In the genomic region with DNA sequence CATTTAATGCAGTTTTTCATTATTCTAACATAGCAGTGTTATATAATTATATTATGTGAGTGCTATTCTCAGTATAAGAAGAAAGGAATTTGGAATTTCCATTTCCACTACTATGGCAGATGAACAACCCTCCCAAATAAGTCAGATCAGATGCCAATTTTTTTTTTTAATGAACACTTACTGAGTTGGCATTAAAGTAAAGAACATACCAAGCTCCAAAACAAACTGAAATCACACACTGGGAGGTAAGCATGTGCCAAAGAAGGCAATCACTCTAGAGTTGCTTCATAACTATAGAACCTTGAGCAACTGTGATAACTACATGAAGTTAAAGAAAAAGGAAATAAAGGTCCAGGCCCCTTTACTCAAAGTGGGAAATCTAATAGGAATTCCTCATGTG, we compare ENCODE assay signal across 22 cellular contexts.
DNase-seq lines count a peak whose midpoint lies in the region; ATAC-seq, FAIRE-seq and TF ChIP-seq lines count a peak whose summit lies in the region.
"Had no signal": no experiment of that assay in that cellular context is flagged by ENCODE, and none has a peak within 500 bp of the region (broad histone marks: within the 10 kb centered on the region; RNA-seq: fewer than 3 reads in every experiment).

No MANE protein-coding gene starts in this region.

- in situ Hi-C loops in K562 (cut with MboI): no loop called here

- TF ChIP-seq POLR2A in breast epithelium (IDR thresholded peaks at IDR 0.05) (no peak), K562 (conservative IDR thresholded peaks at IDR 0.05) (no peak), GM18505 (IDR thresholded peaks at IDR 0.05; ENCODE audit: borderline replicate concordance, extremely low read depth, insufficient read depth, insufficient read length) (no peak), prostate gland (IDR thresholded peaks at IDR 0.05) (no peak)

- H4K20me1 ChIP-seq in K562 (replicated peaks; ENCODE audit: control insufficient read depth, insufficient read depth, low read length): no peaks in the 10 kb centered on the region
- H4K20me1 ChIP-seq: BLaER1 had no signal

- H3K9me1 ChIP-seq in K562 (ENCODE audit: control insufficient read depth, insufficient read depth, low read length): no peaks in the 10 kb centered on the region

- no peak for TF ChIP-seq EP300 in K562 (IDR thresholded peaks at IDR 0.05; ENCODE audit: low read length)

- POLR2A ChIA-PET in MCF 10A (lab: Yijun Ruan, JAX): interaction anchor here (0.7 to 6.6 kb wide), 7 partner anchors 9 to 814 kb away, joined by 3 to 34 read pairs (median 4); no protein-coding TSS in a partner anchor
- POLR2A ChIA-PET in K562 (lab: Yijun Ruan, JAX): no interaction called here

- no peaks in the 10 kb centered on the region for H3K27me3 Mint-ChIP-seq in MCF 10A (ENCODE audit: insufficient read depth, unreplicated experiment)
- H3K27me3 Mint-ChIP-seq in activated T-helper 2 cell treated with anti-CD3 and anti-CD28 coated beads, Interferon-gamma antibody, Interleukin-2, Interleukin-4, amounts not matched to agents 10 μg/mL and 5 μg/mL and 100 μg/mL, durations not matched to agents 14 hours and 24 hours and 36 hours (ENCODE audit: low read depth): peaks cover 16% of the 10 kb centered on the region

- no peak for TF ChIP-seq CTCF in MCF 10A (IDR thresholded peaks at IDR 0.05; ENCODE audit: unreplicated experiment)
- TF ChIP-seq CTCF in breast epithelium (IDR thresholded peaks at IDR 0.05): no peak
- TF ChIP-seq CTCF in K562 (IDR thresholded peaks at IDR 0.05 in 2 of 3, conservative IDR thresholded peaks at IDR 0.05 in 1 of 3; ENCODE audit: insufficient read depth in 2 of 3, low read depth in 1 of 3, low read length in 3 of 3): no peak
- TF ChIP-seq CTCF in fibroblast of the aortic adventitia (IDR thresholded peaks at IDR 0.05; ENCODE audit: insufficient read depth, low read length): no peak
- no peak for TF ChIP-seq CTCF in prostate gland (IDR thresholded peaks at IDR 0.05)

- no peaks in the 10 kb centered on the region for H3K9me3 Mint-ChIP-seq in MCF 10A (ENCODE audit: unreplicated experiment)
- H3K9me3 Mint-ChIP-seq in activated T-helper 2 cell treated with anti-CD3 and anti-CD28 coated beads, Interferon-gamma antibody, Interleukin-2, Interleukin-4, amounts not matched to agents 10 μg/mL and 5 μg/mL and 100 μg/mL, durations not matched to agents 14 hours and 24 hours and 36 hours: no peaks in the 10 kb centered on the region
- H3K9me3 Mint-ChIP-seq: CD8-positive, alpha-beta T cell had no signal

- no peaks in the 10 kb centered on the region for H3K27me3 ChIP-seq in breast epithelium
- no peaks in the 10 kb centered on the region for H3K27me3 ChIP-seq in K562 (ENCODE audit: control insufficient read depth in 2 of 2, insufficient read depth in 2 of 2, low read length in 2 of 2)
- H3K27me3 ChIP-seq in prostate gland (replicated peaks; ENCODE audit: insufficient read depth): no peaks in the 10 kb centered on the region
- H3K27me3 ChIP-seq: BLaER1 had no signal

- H3K4me2 ChIP-seq in K562 (ENCODE audit: insufficient read depth, low read length): no peak overlapping the region
- H3K4me2 ChIP-seq: BLaER1, SK-N-SH had no signal

- no peaks in the 10 kb centered on the region for H3K36me3 ChIP-seq in breast epithelium
- no peaks in the 10 kb centered on the region for H3K36me3 ChIP-seq in K562 (ENCODE audit: control insufficient read depth, insufficient read depth, low read length)
- no peaks in the 10 kb centered on the region for H3K36me3 ChIP-seq in prostate gland
- H3K36me3 ChIP-seq: BLaER1 had no signal

- CTCF ChIA-PET in MCF 10A (lab: Yijun Ruan, JAX): no interaction called here
- CTCF ChIA-PET in K562 (lab: Yijun Ruan, JAX; ENCODE audit: low intra/inter-chr PET ratio): no interaction called here

- FAIRE-seq in K562 (lab: Jason Lieb, UNC): no peak
- FAIRE-seq: D721Med, GM12878, H1 had no signal

- H3K4me3 ChIP-seq in breast epithelium (no peak overlapping the region), K562 (no peak overlapping the region), fibroblast of the aortic adventitia (ENCODE audit: low read depth, low read length) (no peak overlapping the region), prostate gland (no peak overlapping the region)
- H3K4me3 ChIP-seq: BLaER1, GM12878 had no signal

- no peak overlapping the region for H2AFZ ChIP-seq in K562 (ENCODE audit: low read depth, low read length)

- H3K36me3 Mint-ChIP-seq in MCF 10A (ENCODE audit: insufficient read depth, unreplicated experiment): no peaks in the 10 kb centered on the region
- H3K36me3 Mint-ChIP-seq in activated T-helper 2 cell treated with anti-CD3 and anti-CD28 coated beads, Interferon-gamma antibody, Interleukin-2, Interleukin-4, amounts not matched to agents 10 μg/mL and 5 μg/mL and 100 μg/mL, durations not matched to agents 14 hours and 24 hours and 36 hours (ENCODE audit: low read depth): no peaks in the 10 kb centered on the region
- H3K36me3 Mint-ChIP-seq: CD8-positive, alpha-beta T cell had no signal

- DNase-seq in MCF 10A (ENCODE audit: unreplicated experiment): peak; percentile 75
- DNase-seq in breast epithelium (ENCODE audit: low spot score in 2 of 2): no peak
- DNase-seq in K562 (ENCODE audit: extremely low read depth in 1 of 4, low spot score in 3 of 4): no peak
- peak; percentile 7 for DNase-seq in fibroblast of the aortic adventitia (ENCODE audit: low read depth)
- DNase-seq in prostate gland (ENCODE audit: low spot score): no peak
- DNase-seq in activated T-helper 2 cell treated with anti-CD3 and anti-CD28 coated beads, Interferon-gamma antibody, Interleukin-2, Interleukin-4, amounts not matched to agents 10 μg/mL and 5 μg/mL and 100 μg/mL, durations not matched to agents 14 hours and 24 hours and 36 hours (ENCODE audit: low spot score): no peak
- DNase-seq in HPDE6-E6E7 (ENCODE audit: extremely low spot score): no peak
- DNase-seq: CD8-positive, alpha-beta T cell; GDM1; KBM-7; NCI-H1436 treated with DMSO at 0.1 percent for 48 hours; NCI-H2029 treated with DMSO at 0.1 percent for 48 hours; NCI-H510A; NCI-H774; SK-N-SH had no signal

- no peak for TF ChIP-seq RAD21 in K562 (CRISPR knock-in tag; conservative IDR thresholded peaks at IDR 0.05 in 1 of 2, IDR thresholded peaks at IDR 0.05 in 1 of 2)

- no peaks in the 10 kb centered on the region for H3K9me3 ChIP-seq in breast epithelium
- H3K9me3 ChIP-seq in K562 (replicated peaks; ENCODE audit: control insufficient read depth, insufficient read depth, low read depth, low read length): no peaks in the 10 kb centered on the region
- no peaks in the 10 kb centered on the region for H3K9me3 ChIP-seq in prostate gland
- H3K9me3 ChIP-seq: BLaER1, SK-N-SH had no signal

- H3K4me3 Mint-ChIP-seq in MCF 10A (ENCODE audit: unreplicated experiment): no peak overlapping the region
- no peak overlapping the region for H3K4me3 Mint-ChIP-seq in activated T-helper 2 cell treated with anti-CD3 and anti-CD28 coated beads, Interferon-gamma antibody, Interleukin-2, Interleukin-4, amounts not matched to agents 10 μg/mL and 5 μg/mL and 100 μg/mL, durations not matched to agents 14 hours and 24 hours and 36 hours (ENCODE audit: low read depth)
- H3K4me3 Mint-ChIP-seq: CD8-positive, alpha-beta T cell had no signal

- peaks cover 15% of the 10 kb centered on the region for H3K4me1 Mint-ChIP-seq in MCF 10A (ENCODE audit: insufficient read depth, unreplicated experiment)
- peaks cover 3% of the 10 kb centered on the region for H3K4me1 Mint-ChIP-seq in activated T-helper 2 cell treated with anti-CD3 and anti-CD28 coated beads, Interferon-gamma antibody, Interleukin-2, Interleukin-4, amounts not matched to agents 10 μg/mL and 5 μg/mL and 100 μg/mL, durations not matched to agents 14 hours and 24 hours and 36 hours (ENCODE audit: low read depth)

- intact Hi-C loops in MCF 10A (cut with micrococcal nuclease) (loop anchor here (5.0 kb wide), 1 partner anchor 68 kb away; a partner anchor contains a TSS), breast epithelium (cut with DNase I; ENCODE audit: low total_unique reads) (no loop called here), K562 (cut with micrococcal nuclease) (no loop called here), prostate gland (cut with DNase I) (no loop called here)
- intact Hi-C loops in activated T-helper 2 cell treated with anti-CD3 and anti-CD28 coated beads, Interferon-gamma antibody, Interleukin-2, Interleukin-4, amounts not matched to agents 10 μg/mL and 5 μg/mL and 100 μg/mL, durations not matched to agents 14 hours and 24 hours and 36 hours (cut with micrococcal nuclease): no loop called here

- no peak overlapping the region for H3K9ac ChIP-seq in K562 (ENCODE audit: insufficient read depth in 1 of 2, low read depth in 2 of 2, low read length in 2 of 2)
- H3K9ac ChIP-seq: BLaER1, SK-N-SH had no signal

- ATAC-seq in K562 (no peak), GM18505 (IDR thresholded peaks at IDR 0.05; ENCODE audit: unreplicated experiment) (no peak)
- ATAC-seq: CD8-positive, alpha-beta T cell; Panc1; Right ventricle myocardium inferior had no signal

- BruUV-seq in MCF 10A (replicated peaks; lab: Mats Ljungman, UMichigan) (no TSS peak), K562 (replicated peaks; lab: Mats Ljungman, UMichigan) (no TSS peak)

- H3K27ac Mint-ChIP-seq in MCF 10A (ENCODE audit: low read depth, unreplicated experiment): peak overlapping the region; percentile 19
- no peak overlapping the region for H3K27ac Mint-ChIP-seq in activated T-helper 2 cell treated with anti-CD3 and anti-CD28 coated beads, Interferon-gamma antibody, Interleukin-2, Interleukin-4, amounts not matched to agents 10 μg/mL and 5 μg/mL and 100 μg/mL, durations not matched to agents 14 hours and 24 hours and 36 hours
- H3K27ac Mint-ChIP-seq: CD8-positive, alpha-beta T cell had no signal

- H3K4me1 ChIP-seq in breast epithelium (no peaks in the 10 kb centered on the region), K562 (replicated peaks in 1 of 2; ENCODE audit: control insufficient read depth in 2 of 2, insufficient read depth in 2 of 2, low read length in 2 of 2) (no peaks in the 10 kb centered on the region; a peak in 1 of 5 replicates), prostate gland (replicated peaks) (no peaks in the 10 kb centered on the region)

- no peak overlapping the region for H3K27ac ChIP-seq in breast epithelium
- H3K27ac ChIP-seq in K562 (ENCODE audit: extremely low read depth, low read depth, low read length): no peak overlapping the region
- no peak overlapping the region for H3K27ac ChIP-seq in prostate gland
- H3K27ac ChIP-seq: BLaER1 had no signal

- no peaks in the 10 kb centered on the region for H3K79me2 ChIP-seq in K562 (ENCODE audit: control insufficient read depth, insufficient read depth, low read length)

TF ChIP-seq in K562, 482 proteins besides CTCF, POLR2A, EP300 and RAD21 (continues in another document):
- TF ChIP-seq CEBPB (tag; IDR thresholded peaks at IDR 0.05): peak; percentile 19; the same call in 1 of the 2 replicates
- no peak for TF ChIP-seq ZNF316 (IDR thresholded peaks at IDR 0.05)
- TF ChIP-seq ZNF57 (CRISPR knock-in tag; IDR thresholded peaks at IDR 0.05): no peak
- no peak for TF ChIP-seq PYGO2 (tag; IDR thresholded peaks at IDR 0.05)
- TF ChIP-seq KLF16 (IDR thresholded peaks at IDR 0.05): no peak
- no peak for TF ChIP-seq ETV1 (tag; conservative IDR thresholded peaks at IDR 0.05; ENCODE audit: low read depth)

Comparison
In these comparisons a context has a peak if more than half of its experiments do, and no peak if none do; other contexts are left out.
1. DNase-seq: peak in MCF 10A (single experiment) and fibroblast of the aortic adventitia (single experiment); none in breast epithelium (0 of 2), K562 (0 of 4), prostate gland (single experiment), activated T-helper 2 cell treated with anti-CD3 and anti-CD28 coated beads, Interferon-gamma antibody, Interleukin-2, Interleukin-4, amounts not matched to agents 10 μg/mL and 5 μg/mL and 100 μg/mL, durations not matched to agents 14 hours and 24 hours and 36 hours (single experiment) and HPDE6-E6E7 (single experiment).